ENCODE assay signal across 8 cellular contexts in the genomic region with DNA sequence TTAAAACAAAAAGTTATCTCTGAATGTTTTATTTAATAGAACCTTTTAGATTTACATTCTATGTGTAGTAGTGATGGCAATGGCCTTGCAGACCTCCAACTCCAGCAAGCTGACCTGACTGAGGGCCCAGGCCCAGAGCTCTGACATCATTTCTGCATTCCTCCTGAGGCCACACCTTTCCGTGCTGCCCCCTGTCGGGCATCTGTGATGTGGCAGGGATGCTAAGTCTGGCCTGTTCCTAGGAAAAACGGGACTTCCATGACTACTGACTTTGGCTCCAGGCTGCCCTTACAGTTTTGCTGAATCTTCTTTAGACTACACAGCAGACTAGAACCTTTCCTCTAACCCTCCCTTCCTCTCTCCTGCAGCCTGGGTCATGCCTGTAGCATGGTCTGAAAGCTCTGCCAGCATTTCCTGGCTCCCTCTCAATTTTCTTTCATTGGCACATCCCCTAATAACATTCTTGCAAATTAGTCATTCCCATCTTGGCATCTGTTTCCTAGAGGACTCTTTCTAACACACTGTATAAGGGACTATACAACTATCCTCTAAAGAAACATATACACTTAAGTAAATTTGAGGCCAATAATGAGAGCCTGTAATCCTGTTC.
A peak's percentile ranks its signal among the peaks of the same experiment; 100 is the strongest.
DNase-seq lines count a peak whose midpoint lies in the region; ATAC-seq and TF ChIP-seq lines count a peak whose summit lies in the region.

No MANE protein-coding gene starts in this region.

- no peak for TF ChIP-seq POLR2A in uterus (IDR thresholded peaks at IDR 0.05)

- no peak overlapping the region for H3K27ac Mint-ChIP-seq in type B pancreatic cell

- H3K4me3 ChIP-seq in right atrium auricular region (no peak overlapping the region), uterus (no peak overlapping the region)

- H3K27ac ChIP-seq in right atrium auricular region (no peak overlapping the region), uterus (no peak overlapping the region)

- H3K4me1 Mint-ChIP-seq in type B pancreatic cell (ENCODE audit: unreplicated experiment), result no peaks in the 10 kb centered on the region

- intact Hi-C loops in Right ventricle myocardium superior (cut with DNase I), result no loop called here
- intact Hi-C loops in uterus (cut with DNase I; ENCODE audit: low total_unique reads), result no loop called here

- ATAC-seq in Right ventricle myocardium superior (ENCODE audit: poor library complexity), result peak; percentile 93

- no peaks in the 10 kb centered on the region for H3K27me3 Mint-ChIP-seq in type B pancreatic cell

- H3K36me3 Mint-ChIP-seq in type B pancreatic cell, result no peaks in the 10 kb centered on the region

- H3K9me3 Mint-ChIP-seq in type B pancreatic cell, result no peaks in the 10 kb centered on the region

- peak; percentile 37 for DNase-seq in Right ventricle myocardium superior
- no peak for DNase-seq in right atrium auricular region (ENCODE audit: low spot score)
- DNase-seq in NAMALWA (ENCODE audit: low spot score), result peak; percentile 64
- peak; percentile 35 for DNase-seq in epidermal melanocyte (ENCODE audit: insufficient read length, low spot score)
- DNase-seq in type B pancreatic cell (ENCODE audit: extremely low spot score, unreplicated experiment), result no peak
- no peak for DNase-seq in NCI-H2227 treated with DMSO at 0.1 percent for 48 hours (lab: John Stamatoyannopoulos, UW)
- DNase-seq in activated effector memory CD4-positive, alpha-beta T cell treated with anti-CD3 and anti-CD28 coated beads, Interleukin-2, amount 50 U/mL, for 16 hours, result no peak
- no peak for DNase-seq in uterus

- H3K27me3 ChIP-seq in right atrium auricular region (no peaks in the 10 kb centered on the region), uterus (no peaks in the 10 kb centered on the region)

- H3K4me1 ChIP-seq in right atrium auricular region (no peaks in the 10 kb centered on the region), uterus (no peaks in the 10 kb centered on the region)

- H3K4me3 Mint-ChIP-seq in type B pancreatic cell, result no peak overlapping the region

- peak in 1 of 2 donors; percentile 44 for TF ChIP-seq CTCF in right atrium auricular region (IDR thresholded peaks at IDR 0.05)
- peak; percentile 72 for TF ChIP-seq CTCF in type B pancreatic cell (conservative IDR thresholded peaks at IDR 0.05)
- TF ChIP-seq CTCF in uterus (IDR thresholded peaks at IDR 0.05), result no peak

- H3K9me3 ChIP-seq in right atrium auricular region (no peaks in the 10 kb centered on the region), uterus (no peaks in the 10 kb centered on the region)

- H3K36me3 ChIP-seq in right atrium auricular region, result no peaks in the 10 kb centered on the region
- no peaks in the 10 kb centered on the region for H3K36me3 ChIP-seq in uterus

Comparison
In these comparisons a context has a peak if more than half of its experiments do, and no peak if none do; other contexts are left out.
1. DNase-seq: peak in Right ventricle myocardium superior (single experiment), NAMALWA (single experiment) and epidermal melanocyte (single experiment); none in right atrium auricular region (single experiment), type B pancreatic cell (single experiment), NCI-H2227 treated with DMSO at 0.1 percent for 48 hours (single experiment), activated effector memory CD4-positive, alpha-beta T cell treated with anti-CD3 and anti-CD28 coated beads, Interleukin-2, amount 50 U/mL, for 16 hours (single experiment) and uterus (0 of 2).